Comparison of ENCODE assay signal across 30 cellular contexts in the genomic region with DNA sequence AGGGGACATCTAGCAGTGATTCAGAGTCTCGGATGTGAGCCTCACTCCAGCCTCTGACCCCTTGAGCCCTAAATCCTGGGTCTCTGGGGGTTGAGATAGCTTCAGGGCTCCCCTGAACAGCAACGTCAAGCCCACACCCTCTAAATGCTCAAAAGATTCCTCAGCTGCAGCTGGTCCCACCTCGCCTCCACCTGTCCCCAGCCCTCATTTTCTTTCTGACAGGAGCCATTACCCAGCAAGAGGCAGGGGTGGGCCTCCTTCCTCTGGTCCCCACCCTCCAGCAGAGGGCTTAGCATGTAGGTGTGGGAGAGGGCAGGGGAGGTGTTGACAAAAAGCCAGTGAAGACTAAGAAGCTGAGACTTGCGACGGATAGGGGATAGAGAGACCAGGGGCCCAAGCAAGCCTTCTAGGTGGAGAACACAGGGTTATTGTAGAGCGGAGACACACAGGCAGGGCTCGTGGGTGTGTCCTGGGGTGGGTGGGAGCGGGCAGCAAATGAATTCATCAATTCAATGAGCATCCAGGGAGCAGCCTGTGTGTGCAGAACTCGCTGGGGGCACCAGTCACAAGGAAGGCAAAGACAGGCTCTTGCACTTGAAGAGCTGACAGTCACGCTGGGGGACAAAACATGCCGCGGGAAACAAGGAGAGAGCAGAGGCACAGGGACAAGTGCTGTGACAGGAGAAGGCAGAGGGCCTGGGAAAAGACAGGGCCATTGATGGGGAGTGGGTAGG. TPM values are rescaled to one million over a fixed set of nuclear protein-coding genes. Genes with fewer than 3 reads are reported as not detected.
DNase-seq lines count a peak whose midpoint lies in the region; ATAC-seq and TF ChIP-seq lines count a peak whose summit lies in the region.
"Had no signal": no experiment of that assay in that cellular context is flagged by ENCODE, and none has a peak within 500 bp of the region (broad histone marks: within the 10 kb centered on the region; RNA-seq: fewer than 3 reads in every experiment).

No MANE protein-coding gene starts in this region.

- H3K9me3 ChIP-seq in liver (ENCODE audit: control insufficient read depth in 4 of 4, low read length in 3 of 4) (no peaks in the 10 kb centered on the region), right lobe of liver (no peaks in the 10 kb centered on the region), ectodermal cell (ENCODE audit: control insufficient read depth, low read length) (no peaks in the 10 kb centered on the region)
- H3K9me3 ChIP-seq: BE2C, esophagus squamous epithelium, psoas muscle, spleen had no signal

- DNase-seq in right lobe of liver (no peak), nephron progenitor cell (no peak), type B pancreatic cell (ENCODE audit: extremely low spot score, unreplicated experiment) (no peak), foreskin fibroblast (no peak)
- DNase-seq: activated CD4-positive, alpha-beta T cell treated with anti-CD3 and anti-CD28 coated beads for 48 hours; aorta; Calu3; effector CD8-positive, alpha-beta T cell; esophagus squamous epithelium; NCI-H1930; PC-9; SIG-M5; spleen; stimulated activated CD4-positive, alpha-beta T cell treated with anti-CD3 and anti-CD28 coated beads, Interleukin-4, amount 100 ng/mL, for 1 hour; stimulated activated naive CD4-positive, alpha-beta T cell treated with Interleukin-2 at 50 U/mL for 16 hours had no signal

- H3K4me3 Mint-ChIP-seq in nephron progenitor cell (peak overlapping the region; percentile 5), type B pancreatic cell (peak overlapping the region; percentile 17)
- H3K4me3 Mint-ChIP-seq: activated naive CD4-positive, alpha-beta T cell treated with anti-CD3 and anti-CD28 coated beads, Interleukin-2, amount 50 U/mL, for 24 hours; activated T-helper 1 cell treated with anti-CD3 and anti-CD28 coated beads, Interleukin-12 subunit alpha, Interleukin-12 subunit beta, Interleukin-2, Interleukin-4 antibody, amounts not matched to agents 30 ng/mL and 10 ng/mL and 1 ng/mL, durations not matched to agents 14 hours and 24 hours and 36 hours; natural killer cell treated with Interleukin-12 subunit alpha and Interleukin-12 subunit beta and Interleukin-15 and Interleukin-18, amount 100 ng/mL, for 72 hours had no signal

- H3K27me3 ChIP-seq in liver (ENCODE audit: control insufficient read depth in 4 of 4, insufficient read depth in 4 of 4, low read length in 3 of 4) (no peaks in the 10 kb centered on the region), right lobe of liver (no peaks in the 10 kb centered on the region), ectodermal cell (ENCODE audit: control insufficient read depth, insufficient read depth, low read length, poor library complexity, severe bottlenecking) (no peaks in the 10 kb centered on the region)
- H3K27me3 ChIP-seq: BE2C, esophagus squamous epithelium, spleen had no signal

- peaks cover 56% of the 10 kb centered on the region for H3K4me1 Mint-ChIP-seq in nephron progenitor cell
- H3K4me1 Mint-ChIP-seq in type B pancreatic cell (ENCODE audit: unreplicated experiment) = peaks cover 35% of the 10 kb centered on the region
- H3K4me1 Mint-ChIP-seq: activated naive CD4-positive, alpha-beta T cell treated with anti-CD3 and anti-CD28 coated beads, Interleukin-2, amount 50 U/mL, for 24 hours had no signal

- H3K4me3 ChIP-seq in liver (ENCODE audit: low read depth in 1 of 3, low read length in 3 of 3) (no peak overlapping the region), right lobe of liver (no peak overlapping the region), ectodermal cell (ENCODE audit: insufficient read depth, low read depth, low read length) (no peak overlapping the region), foreskin fibroblast (ENCODE audit: low read depth in 1 of 2, low read length in 2 of 2) (no peak overlapping the region)
- H3K4me3 ChIP-seq: esophagus squamous epithelium, PC-9, psoas muscle, spleen had no signal

- H3K27ac ChIP-seq in liver (ENCODE audit: low read depth in 1 of 2, low read length in 2 of 2) (peak overlapping the region; percentile 7 to 72), right lobe of liver (no peak overlapping the region), ectodermal cell (ENCODE audit: insufficient read depth, low read depth, low read length, poor library complexity, severe bottlenecking) (peak overlapping the region; percentile 2)
- H3K27ac ChIP-seq: esophagus squamous epithelium, PC-9, psoas muscle had no signal

- WGBS in liver = 95% methylated on average over 12 of the region's 12 CpGs
- WGBS in right lobe of liver (ENCODE audit: insufficient coverage, low coverage, low lambda C conversion rate, missing lambda C conversion rate) = 88% methylated on average over 10 of the region's 12 CpGs
- WGBS in ectodermal cell, 2 experiments = 76 to 83% methylated on average over 12 of the region's 12 CpGs

- no peak overlapping the region for H3K9ac ChIP-seq in liver (ENCODE audit: low read depth in 1 of 2, low read length in 2 of 2)

- no peak for TF ChIP-seq POLR2A in right lobe of liver (IDR thresholded peaks at IDR 0.05)

- peaks cover 12% of the 10 kb centered on the region for H3K36me3 Mint-ChIP-seq in nephron progenitor cell (ENCODE audit: low read depth)
- peaks cover 15% of the 10 kb centered on the region for H3K36me3 Mint-ChIP-seq in type B pancreatic cell
- H3K36me3 Mint-ChIP-seq: activated naive CD4-positive, alpha-beta T cell treated with anti-CD3 and anti-CD28 coated beads, Interleukin-2, amount 50 U/mL, for 24 hours; natural killer cell treated with Interleukin-12 subunit alpha and Interleukin-12 subunit beta and Interleukin-15 and Interleukin-18, amount 100 ng/mL, for 72 hours had no signal

- no peak for TF ChIP-seq RAD21 in liver (IDR thresholded peaks at IDR 0.05)

- H3K36me3 ChIP-seq in liver (ENCODE audit: control insufficient read depth in 4 of 4, insufficient read depth in 3 of 4, low read depth in 1 of 4, low read length in 3 of 4) = peaks cover 3 to 6% (median 5%) of the 10 kb centered on the region in 4 donors
- peaks cover 0 to 12% (median 2%) of the 10 kb centered on the region in 4 donors for H3K36me3 ChIP-seq in right lobe of liver
- no peaks in the 10 kb centered on the region for H3K36me3 ChIP-seq in ectodermal cell (ENCODE audit: control insufficient read depth, insufficient read depth, low read length)
- H3K36me3 ChIP-seq: spleen had no signal

- intact Hi-C loops in right lobe of liver (cut with DNase I) = no loop called here

- TF ChIP-seq CTCF in liver (IDR thresholded peaks at IDR 0.05; ENCODE audit: low read depth, low read length, missing input control) = no peak
- TF ChIP-seq CTCF in right lobe of liver (IDR thresholded peaks at IDR 0.05) = no peak
- no peak for TF ChIP-seq CTCF in nephron progenitor cell (IDR thresholded peaks at IDR 0.05)
- TF ChIP-seq CTCF in type B pancreatic cell (conservative IDR thresholded peaks at IDR 0.05) = no peak
- TF ChIP-seq CTCF in foreskin fibroblast (IDR thresholded peaks at IDR 0.05; ENCODE audit: low read depth, low read length) = no peak

- no peak for ATAC-seq in right lobe of liver
- no peak for ATAC-seq in GM18909 (IDR thresholded peaks at IDR 0.05; ENCODE audit: poor library complexity, unreplicated experiment)
- ATAC-seq in GM19351 (IDR thresholded peaks at IDR 0.05; ENCODE audit: unreplicated experiment) = no peak
- ATAC-seq: natural killer cell treated with Interleukin-12 subunit alpha and Interleukin-12 subunit beta and Interleukin-15 and Interleukin-18, amount 100 ng/mL, for 72 hours; psoas muscle had no signal

- peak overlapping the region; percentile 84 for H3K27ac Mint-ChIP-seq in nephron progenitor cell
- H3K27ac Mint-ChIP-seq in type B pancreatic cell = peak overlapping the region; percentile 11
- H3K27ac Mint-ChIP-seq: activated naive CD4-positive, alpha-beta T cell treated with anti-CD3 and anti-CD28 coated beads, Interleukin-2, amount 50 U/mL, for 24 hours; activated T-helper 1 cell treated with anti-CD3 and anti-CD28 coated beads, Interleukin-12 subunit alpha, Interleukin-12 subunit beta, Interleukin-2, Interleukin-4 antibody, amounts not matched to agents 30 ng/mL and 10 ng/mL and 1 ng/mL, durations not matched to agents 14 hours and 24 hours and 36 hours; natural killer cell treated with Interleukin-12 subunit alpha and Interleukin-12 subunit beta and Interleukin-15 and Interleukin-18, amount 100 ng/mL, for 72 hours had no signal

- peaks cover 26 to 73% (median 65%) of the 10 kb centered on the region in 4 donors for H3K4me1 ChIP-seq in liver (ENCODE audit: control insufficient read depth in 4 of 4, insufficient read depth in 4 of 4, low read length in 3 of 4)
- peaks cover 0 to 66% (median 31%) of the 10 kb centered on the region in 4 donors for H3K4me1 ChIP-seq in right lobe of liver
- H3K4me1 ChIP-seq in ectodermal cell (ENCODE audit: control insufficient read depth, insufficient read depth, low read length) = peaks cover 16% of the 10 kb centered on the region
- H3K4me1 ChIP-seq: psoas muscle had no signal

- H3K9me3 Mint-ChIP-seq in nephron progenitor cell = no peaks in the 10 kb centered on the region
- no peaks in the 10 kb centered on the region for H3K9me3 Mint-ChIP-seq in type B pancreatic cell
- H3K9me3 Mint-ChIP-seq: activated naive CD4-positive, alpha-beta T cell treated with anti-CD3 and anti-CD28 coated beads, Interleukin-2, amount 50 U/mL, for 24 hours; activated T-helper 1 cell treated with anti-CD3 and anti-CD28 coated beads, Interleukin-12 subunit alpha, Interleukin-12 subunit beta, Interleukin-2, Interleukin-4 antibody, amounts not matched to agents 30 ng/mL and 10 ng/mL and 1 ng/mL, durations not matched to agents 14 hours and 24 hours and 36 hours; natural killer cell treated with Interleukin-12 subunit alpha and Interleukin-12 subunit beta and Interleukin-15 and Interleukin-18, amount 100 ng/mL, for 72 hours had no signal

- H3K27me3 Mint-ChIP-seq in nephron progenitor cell (ENCODE audit: low read depth, poor library complexity) = peaks cover 16% of the 10 kb centered on the region
- H3K27me3 Mint-ChIP-seq in type B pancreatic cell = no peaks in the 10 kb centered on the region
- H3K27me3 Mint-ChIP-seq: activated naive CD4-positive, alpha-beta T cell treated with anti-CD3 and anti-CD28 coated beads, Interleukin-2, amount 50 U/mL, for 24 hours had no signal

TF ChIP-seq in liver, 16 proteins besides CTCF, POLR2A, EP300 and RAD21:
- TF ChIP-seq FOXA2 (IDR thresholded peaks at IDR 0.05) = no peak
- TF ChIP-seq TAF1 (conservative IDR thresholded peaks at IDR 0.05) = no peak
- TF ChIP-seq NR2F2 (IDR thresholded peaks at IDR 0.05) = no peak
- TF ChIP-seq, protein P1, sequence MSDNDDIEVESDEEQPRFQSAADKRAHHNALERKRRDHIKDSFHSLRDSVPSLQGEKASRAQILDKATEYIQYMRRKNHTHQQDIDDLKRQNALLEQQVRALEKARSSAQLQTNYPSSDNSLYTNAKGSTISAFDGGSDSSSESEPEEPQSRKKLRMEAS (IDR thresholded peaks at IDR 0.05) = no peak

RNA-seq across cellular contexts. Expression of a gene that starts 48.9 kb away (rescaled TPM):
- 10 to 100 TPM; 14.1 to 24.8 TPM for total RNA-seq in liver
- polyA plus RNA-seq in liver = 100 to 1,000 TPM in 1 of 2 donors, 10 to 100 TPM in 1; 80.6 to 103 TPM
- 100 to 1,000 TPM in 1 of 6 experiments, 10 to 100 TPM in 5; 49.4 to 103 (median 74.5) TPM for total RNA-seq in right lobe of liver
- 1.00 TPM for polyA plus RNA-seq in ectodermal cell (2013, experiment 1 of 4)
- polyA plus RNA-seq in ectodermal cell (2013, experiment 2 of 4) = 1.6 TPM
- 0.32 TPM for polyA plus RNA-seq in ectodermal cell (2013, experiment 3 of 4)
- 1.0 TPM for polyA plus RNA-seq in ectodermal cell (2013, experiment 4 of 4)
- 7.0 and 9.7 TPM in 2 replicates for total RNA-seq in type B pancreatic cell (ENCODE audit: low replicate concordance)
- total RNA-seq: A673; activated T-helper 1 cell treated with anti-CD3 and anti-CD28 coated beads, Interleukin-12 subunit alpha, Interleukin-12 subunit beta, Interleukin-2, Interleukin-4 antibody, amounts not matched to agents 30 ng/mL and 10 ng/mL and 1 ng/mL, durations not matched to agents 14 hours and 24 hours and 36 hours; aorta; Daoy; H4; LHCN-M2; mesenteric fat pad; natural killer cell treated with Interleukin-12 subunit alpha and Interleukin-12 subunit beta and Interleukin-15 and Interleukin-18, amount 100 ng/mL, for 72 hours; psoas muscle; spleen; T-helper 1 cell treated with Interleukin-12 subunit alpha and Interleukin-12 subunit beta and Interleukin-4 antibody, amounts not matched to agents 30 ng/mL and 1 ng/mL, for 36 hours had no signal

Comparison
In these comparisons a context has a peak if more than half of its experiments do, and no peak if none do; other contexts are left out.
1. H3K27ac ChIP-seq: peak in liver (2 of 2) and ectodermal cell (single experiment); none in right lobe of liver (0 of 3).